In the genomic region with DNA sequence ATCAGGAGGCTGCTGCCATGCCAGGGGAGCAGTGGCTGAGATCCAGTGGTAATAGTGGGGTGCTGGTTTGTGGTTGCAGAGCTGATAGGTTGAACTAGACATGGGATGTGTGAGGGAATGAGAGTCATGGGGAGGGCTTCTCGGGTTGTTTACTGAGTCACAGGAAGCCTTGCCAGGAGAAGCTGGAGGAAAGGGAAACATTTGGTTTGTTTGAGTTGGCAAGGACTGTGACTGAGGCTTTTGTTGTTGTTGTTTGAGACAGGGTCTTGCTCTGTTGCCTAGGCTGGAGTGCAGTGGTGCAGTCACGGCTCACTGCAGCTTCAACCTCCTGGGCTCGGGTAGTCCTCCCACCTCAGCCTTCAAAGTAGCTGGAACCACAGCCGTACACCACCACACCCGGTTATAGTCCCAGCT, we compare ENCODE assay signal across 9 cellular contexts. TPM values are rescaled to one million over a fixed set of nuclear protein-coding genes. Genes with fewer than 3 reads are reported as not detected.
DNase-seq lines count a peak whose midpoint lies in the region; ATAC-seq and TF ChIP-seq lines count a peak whose summit lies in the region.
"Had no signal": no experiment of that assay in that cellular context is flagged by ENCODE, and none has a peak within 500 bp of the region (broad histone marks: within the 10 kb centered on the region; RNA-seq: fewer than 3 reads in every experiment).

No MANE protein-coding gene starts in this region.

- peaks cover 52% of the 10 kb centered on the region for H3K36me3 Mint-ChIP-seq in osteocyte (ENCODE audit: unreplicated experiment)

- H3K27ac Mint-ChIP-seq in osteocyte (ENCODE audit: unreplicated experiment) = peak overlapping the region; percentile 83

- no peak for ATAC-seq in HG03442 (IDR thresholded peaks at IDR 0.05; ENCODE audit: unreplicated experiment)
- ATAC-seq: K562 had no signal

- in situ Hi-C loops in Caki2 (cut with HindIII; ENCODE audit: low pct_unique_long_range_greater_than_20kb, low sequenced_read_pairs) = no loop called here

- DNase-seq in Caki2 (ENCODE audit: low read depth) = peak; percentile 96
- peak; percentile 37 for DNase-seq in NCI-H774 (lab: John Stamatoyannopoulos, UW)
- DNase-seq in epithelial cell of esophagus (ENCODE audit: low read depth) = peak; percentile 67
- DNase-seq in osteocyte (ENCODE audit: extremely low spot score, unreplicated experiment) = no peak
- no peak for DNase-seq in effector CD4-positive, alpha-beta T cell
- no peak for DNase-seq in SIG-M5 (lab: John Stamatoyannopoulos, UW)
- no peak for DNase-seq in DMS114 treated with DMSO at 0.1 percent for 48 hours (lab: John Stamatoyannopoulos, UW; ENCODE audit: unreplicated experiment)

- H3K4me1 Mint-ChIP-seq in osteocyte (ENCODE audit: unreplicated experiment) = peaks cover 21% of the 10 kb centered on the region

- no peaks in the 10 kb centered on the region for H3K27me3 Mint-ChIP-seq in osteocyte (ENCODE audit: unreplicated experiment)

- H3K4me3 ChIP-seq in epithelial cell of esophagus (ENCODE audit: low read length) = no peak overlapping the region
- H3K4me3 ChIP-seq: K562 had no signal

- no peak for TF ChIP-seq CTCF in epithelial cell of esophagus (IDR thresholded peaks at IDR 0.05; ENCODE audit: insufficient read depth, low read depth, low read length, missing control alignments)
- no peak for TF ChIP-seq CTCF in osteocyte (IDR thresholded peaks at IDR 0.05)

- peak overlapping the region; percentile 20 for H3K4me3 Mint-ChIP-seq in osteocyte (ENCODE audit: unreplicated experiment)

- no peaks in the 10 kb centered on the region for H3K9me3 Mint-ChIP-seq in osteocyte (ENCODE audit: unreplicated experiment)

RNA-seq across cellular contexts. Expression of gene CABIN1, which starts 49.3 kb away (rescaled TPM):
- total RNA-seq in Caki2 (2014; rRNA removed; shearing (Covaris generic); ENCODE audit: low replicate concordance) = 17.2 and 25.9 TPM in 2 replicates
- 53.4 and 55.6 TPM in 2 replicates for total RNA-seq in osteocyte

RNA-seq across cellular contexts. Expression of gene GSTT4, which starts 55.1 kb away (rescaled TPM):
- total RNA-seq in Caki2 (2014; rRNA removed; shearing (Covaris generic); ENCODE audit: low replicate concordance) = not detected in 2 replicates
- not detected in 2 replicates for total RNA-seq in osteocyte
- total RNA-seq: K562 had no signal

Comparison
In these comparisons a context has a peak if more than half of its experiments do, and no peak if none do; other contexts are left out.
1. DNase-seq: peak in Caki2 (single experiment), NCI-H774 (single experiment) and epithelial cell of esophagus (single experiment); none in osteocyte (single experiment), effector CD4-positive, alpha-beta T cell (single experiment), SIG-M5 (single experiment) and DMS114 treated with DMSO at 0.1 percent for 48 hours (single experiment).